6 cellular contexts compared by ENCODE assay signal in genomic region chr4:115357767-115358166, GRCh38.
"Had no signal": no experiment of that assay in that cellular context is flagged by ENCODE, and none has a peak within 500 bp of the region (broad histone marks: within the 10 kb centered on the region; RNA-seq: fewer than 3 reads in every experiment).

No MANE protein-coding gene starts in this region.

- H2AFZ ChIP-seq: GM23338 had no signal

- ATAC-seq: GM23338, K562 had no signal

- H3K4me3 ChIP-seq: GM23338, K562 had no signal

- H3K4me2 ChIP-seq: GM23338 had no signal

- DNase-seq: H9, HCEC 1CT, IMR-90, KG1 had no signal
